2 cellular contexts compared by ENCODE assay signal in the genomic region with DNA sequence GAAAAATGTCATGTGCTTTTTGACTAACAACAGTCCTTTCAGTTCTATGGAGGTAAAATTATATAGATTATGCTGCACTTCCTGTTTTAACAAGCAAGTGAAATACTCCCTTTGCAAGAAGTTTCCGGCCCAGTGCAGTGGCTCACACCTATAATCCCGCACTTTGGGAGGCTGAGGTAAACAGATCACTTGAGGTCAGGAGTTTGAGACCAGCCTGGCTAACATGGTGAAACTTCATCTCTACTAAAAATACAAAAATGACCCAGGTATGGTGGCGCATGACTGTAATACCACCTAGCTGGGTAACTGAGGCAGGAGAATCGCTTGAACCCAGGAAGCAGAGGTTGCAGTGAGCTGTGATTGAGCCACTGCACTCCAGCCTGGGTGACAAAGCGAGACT.
TF ChIP-seq lines count a peak whose summit lies in the region.

No MANE protein-coding gene starts in this region.

TF ChIP-seq in HEK293, 187 proteins besides CTCF, POLR2A, EP300 and RAD21:
- peak; percentile 57; the same call in 1 of the 2 replicates for TF ChIP-seq WT1 (tag by site-specific recombination; IDR thresholded peaks at IDR 0.05)
- TF ChIP-seq, protein P1, sequence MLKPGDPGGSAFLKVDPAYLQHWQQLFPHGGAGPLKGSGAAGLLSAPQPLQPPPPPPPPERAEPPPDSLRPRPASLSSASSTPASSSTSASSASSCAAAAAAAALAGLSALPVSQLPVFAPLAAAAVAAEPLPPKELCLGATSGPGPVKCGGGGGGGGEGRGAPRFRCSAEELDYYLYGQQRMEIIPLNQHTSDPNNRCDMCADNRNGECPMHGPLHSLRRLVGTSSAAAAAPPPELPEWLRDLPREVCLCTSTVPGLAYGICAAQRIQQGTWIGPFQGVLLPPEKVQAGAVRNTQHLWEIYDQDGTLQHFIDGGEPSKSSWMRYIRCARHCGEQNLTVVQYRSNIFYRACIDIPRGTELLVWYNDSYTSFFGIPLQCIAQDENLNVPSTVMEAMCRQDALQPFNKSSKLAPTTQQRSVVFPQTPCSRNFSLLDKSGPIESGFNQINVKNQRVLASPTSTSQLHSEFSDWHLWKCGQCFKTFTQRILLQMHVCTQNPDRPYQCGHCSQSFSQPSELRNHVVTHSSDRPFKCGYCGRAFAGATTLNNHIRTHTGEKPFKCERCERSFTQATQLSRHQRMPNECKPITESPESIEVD (tag by site-specific recombination; IDR thresholded peaks at IDR 0.05), result peak; percentile 35
TF ChIP-seq in HEK293: peak in this region for 2; not testable (repeated sequence) for 185.

TF ChIP-seq in GM12878, 131 proteins besides CTCF, POLR2A, EP300 and RAD21:
- TF ChIP-seq, protein P2, sequence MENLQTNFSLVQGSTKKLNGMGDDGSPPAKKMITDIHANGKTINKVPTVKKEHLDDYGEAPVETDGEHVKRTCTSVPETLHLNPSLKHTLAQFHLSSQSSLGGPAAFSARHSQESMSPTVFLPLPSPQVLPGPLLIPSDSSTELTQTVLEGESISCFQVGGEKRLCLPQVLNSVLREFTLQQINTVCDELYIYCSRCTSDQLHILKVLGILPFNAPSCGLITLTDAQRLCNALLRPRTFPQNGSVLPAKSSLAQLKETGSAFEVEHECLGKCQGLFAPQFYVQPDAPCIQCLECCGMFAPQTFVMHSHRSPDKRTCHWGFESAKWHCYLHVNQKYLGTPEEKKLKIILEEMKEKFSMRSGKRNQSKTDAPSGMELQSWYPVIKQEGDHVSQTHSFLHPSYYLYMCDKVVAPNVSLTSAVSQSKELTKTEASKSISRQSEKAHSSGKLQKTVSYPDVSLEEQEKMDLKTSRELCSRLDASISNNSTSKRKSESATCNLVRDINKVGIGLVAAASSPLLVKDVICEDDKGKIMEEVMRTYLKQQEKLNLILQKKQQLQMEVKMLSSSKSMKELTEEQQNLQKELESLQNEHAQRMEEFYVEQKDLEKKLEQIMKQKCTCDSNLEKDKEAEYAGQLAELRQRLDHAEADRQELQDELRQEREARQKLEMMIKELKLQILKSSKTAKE (IDR thresholded peaks at IDR 0.05; ENCODE audit: low read depth, poor library complexity, severe bottlenecking), result peak; percentile 35
- peak; percentile 48 for TF ChIP-seq NR2F1 (conservative IDR thresholded peaks at IDR 0.05)
- TF ChIP-seq JUNB (IDR thresholded peaks at IDR 0.05), result 0 out of 2 replicates have a peak, but pooled peaks have one; percentile 12
- peak; percentile 77 for TF ChIP-seq SREBF2 (IDR thresholded peaks at IDR 0.05; ENCODE audit: low read length)
- peak; percentile 35 for TF ChIP-seq RUNX3 (IDR thresholded peaks at IDR 0.05; ENCODE audit: low read length)
- TF ChIP-seq, protein P3, sequence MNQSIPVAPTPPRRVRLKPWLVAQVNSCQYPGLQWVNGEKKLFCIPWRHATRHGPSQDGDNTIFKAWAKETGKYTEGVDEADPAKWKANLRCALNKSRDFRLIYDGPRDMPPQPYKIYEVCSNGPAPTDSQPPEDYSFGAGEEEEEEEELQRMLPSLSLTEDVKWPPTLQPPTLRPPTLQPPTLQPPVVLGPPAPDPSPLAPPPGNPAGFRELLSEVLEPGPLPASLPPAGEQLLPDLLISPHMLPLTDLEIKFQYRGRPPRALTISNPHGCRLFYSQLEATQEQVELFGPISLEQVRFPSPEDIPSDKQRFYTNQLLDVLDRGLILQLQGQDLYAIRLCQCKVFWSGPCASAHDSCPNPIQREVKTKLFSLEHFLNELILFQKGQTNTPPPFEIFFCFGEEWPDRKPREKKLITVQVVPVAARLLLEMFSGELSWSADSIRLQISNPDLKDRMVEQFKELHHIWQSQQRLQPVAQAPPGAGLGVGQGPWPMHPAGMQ (IDR thresholded peaks at IDR 0.05; ENCODE audit: borderline replicate concordance), result 0 out of 2 replicates have a peak, but pooled peaks have one; percentile 37
- peak; percentile 11; the same call in 1 of the 2 replicates for TF ChIP-seq RAD51 (IDR thresholded peaks at IDR 0.05)
- TF ChIP-seq NBN (IDR thresholded peaks at IDR 0.05), result 0 out of 2 replicates have a peak, but pooled peaks have one; percentile 62
- peak; percentile 58; the same call in 1 of the 2 replicates for TF ChIP-seq ZBTB40 (IDR thresholded peaks at IDR 0.05; ENCODE audit: borderline replicate concordance)
- TF ChIP-seq ZBTB33 (IDR thresholded peaks at IDR 0.05), result 0 out of 2 replicates have a peak, but pooled peaks have one; percentile 59
- peak; percentile 88 for TF ChIP-seq SPI1 (IDR thresholded peaks at IDR 0.05; ENCODE audit: borderline replicate concordance, insufficient read depth, low read depth, low read length)
- peak; percentile 70; the same call in 1 of the 2 replicates for TF ChIP-seq PAX8 (IDR thresholded peaks at IDR 0.05)
- TF ChIP-seq IKZF1 (conservative IDR thresholded peaks at IDR 0.05), result peak; percentile 68
- TF ChIP-seq IKZF2 (IDR thresholded peaks at IDR 0.05), result peak; percentile 71 to 72; a peak in 3 of 4 replicates
- TF ChIP-seq DPF2 (IDR thresholded peaks at IDR 0.05), result 0 out of 2 replicates have a peak, but pooled peaks have one; percentile 49
- TF ChIP-seq ZNF217 (IDR thresholded peaks at IDR 0.05), result peak; percentile 67; the same call in 1 of the 2 replicates
